ENCODE assay signal across 12 cellular contexts in the genomic region with DNA sequence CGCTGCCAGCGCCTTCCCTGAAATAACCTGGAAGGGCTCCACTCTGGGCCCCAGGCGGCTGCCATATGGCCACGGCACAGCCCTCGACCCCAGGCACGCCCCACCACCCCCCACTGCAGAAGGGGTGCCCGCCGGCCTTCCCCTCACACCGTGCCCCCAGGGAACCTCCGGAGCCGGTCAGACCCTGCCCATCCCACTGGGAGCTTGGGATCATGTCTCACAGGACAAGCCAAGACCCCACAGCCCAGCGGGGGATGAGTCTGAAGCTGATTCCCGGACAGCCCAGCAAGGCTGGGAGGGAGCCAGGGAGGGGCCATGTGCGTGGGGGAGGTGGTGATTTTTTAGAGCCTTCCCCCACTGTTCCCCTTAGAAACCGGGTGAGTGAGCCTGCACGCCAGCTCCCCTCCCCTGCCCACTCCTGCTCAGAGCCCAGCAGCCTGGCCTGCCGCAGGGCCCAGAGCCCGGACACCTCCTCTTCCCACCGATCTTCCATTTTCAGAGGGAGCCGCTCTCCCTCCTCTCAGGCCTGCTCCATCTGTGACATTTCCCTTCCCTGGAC. TPM values are rescaled to one million over a fixed set of nuclear protein-coding genes. Genes with fewer than 3 reads are reported as not detected.
A peak's percentile ranks its signal among the peaks of the same experiment; 100 is the strongest.
DNase-seq lines count a peak whose midpoint lies in the region; ATAC-seq, FAIRE-seq and TF ChIP-seq lines count a peak whose summit lies in the region.
"Had no signal": no experiment of that assay in that cellular context is flagged by ENCODE, and none has a peak within 500 bp of the region (broad histone marks: within the 10 kb centered on the region; RNA-seq: fewer than 3 reads in every experiment).

No MANE protein-coding gene starts in this region.

- no peak overlapping the region for H3K23ac ChIP-seq in H1 (ENCODE audit: insufficient read length)

- H3K14ac ChIP-seq in H1 (ENCODE audit: insufficient read length) = no peak overlapping the region

- no peaks in the 10 kb centered on the region for H3K79me1 ChIP-seq in H1 (ENCODE audit: low read depth, low read length)

- FAIRE-seq in H1 (lab: Jason Lieb, UNC) (no peak), GM12891 (lab: Jason Lieb, UNC) (no peak)

- ATAC-seq in stimulated activated naive CD8-positive, alpha-beta T cell treated with anti-CD3 and anti-CD28 coated beads, Interleukin-15, amount 100 ng/mL, for 72 hours = peak; percentile 34
- no peak for ATAC-seq in stimulated activated naive CD8-positive, alpha-beta T cell treated with anti-CD3 and anti-CD28 coated beads, Interleukin-15, Interleukin-2, amounts not matched to agents 100 U/mL and 50 U/mL, for 24 hours
- ATAC-seq in omental fat pad (ENCODE audit: low FRiP score) = peak; percentile 67
- ATAC-seq: HCT116 had no signal

- no peak overlapping the region for H2BK20ac ChIP-seq in H1 (ENCODE audit: low read length)

- no peak for TF ChIP-seq RAD21 in H1 (IDR thresholded peaks at IDR 0.05 in 1 of 2, conservative IDR thresholded peaks at IDR 0.05 in 1 of 2; ENCODE audit: low read depth in 2 of 2, low read length in 2 of 2)

- peaks cover 29% of the 10 kb centered on the region for H3K4me1 Mint-ChIP-seq in stimulated activated naive CD8-positive, alpha-beta T cell treated with anti-CD3 and anti-CD28 coated beads, Interleukin-15, amount 100 ng/mL, for 72 hours
- no peaks in the 10 kb centered on the region for H3K4me1 Mint-ChIP-seq in HFFc6 (ENCODE audit: low read depth)
- H3K4me1 Mint-ChIP-seq in activated naive CD4-positive, alpha-beta T cell treated with anti-CD3 and anti-CD28 coated beads, Interleukin-2, amount 10 ng/mL, durations not matched to agents 7 days and 5 days = peaks cover 2% of the 10 kb centered on the region

- WGBS in H1 (ENCODE audit: extremely low coverage in 1 of 2, insufficient coverage in 1 of 2, insufficient read length in 1 of 2, insufficient replicate concordance in 2 of 2, low coverage in 1 of 2, low lambda C conversion rate in 2 of 2, missing lambda C conversion rate in 1 of 2), 2 experiments = 2% methylated on average over 13 of the region's 20 CpGs; no CpG with 5 or more reads in 1 of the 2 experiments

- H2AFZ ChIP-seq in H1 (ENCODE audit: low read length) = no peak overlapping the region

- H2BK5ac ChIP-seq in H1 (ENCODE audit: low read depth, low read length) = no peak overlapping the region

- no peak overlapping the region for H2BK120ac ChIP-seq in H1 (replicated peaks; ENCODE audit: low read depth, low read length)

- H3K56ac ChIP-seq in H1 (replicated peaks; ENCODE audit: insufficient read length, low read depth, low read length) = no peak overlapping the region

- H3K9ac ChIP-seq in H1 (replicated peaks in 1 of 4; ENCODE audit: extremely low read depth in 1 of 4, low read depth in 3 of 4, low read length in 3 of 4) = no peak overlapping the region

- TF ChIP-seq POLR2A in H1 (IDR thresholded peaks at IDR 0.05; ENCODE audit: control extremely low read depth in 1 of 2, low read depth in 2 of 2, low read length in 2 of 2) (no peak), GM12891 (IDR thresholded peaks at IDR 0.05; ENCODE audit: low read depth, low read length) (no peak)

- H2BK15ac ChIP-seq in H1 (ENCODE audit: low read length) = no peak overlapping the region

- no peaks in the 10 kb centered on the region for H3K36me3 ChIP-seq in H1 (ENCODE audit: control insufficient read depth in 2 of 4, insufficient read depth in 4 of 4, low read length in 3 of 4)

- H3K27ac Mint-ChIP-seq in stimulated activated naive CD8-positive, alpha-beta T cell treated with anti-CD3 and anti-CD28 coated beads, Interleukin-15, amount 100 ng/mL, for 72 hours = peak overlapping the region in 1 of 2 donors; percentile 66
- H3K27ac Mint-ChIP-seq in HFFc6 = no peak overlapping the region
- H3K27ac Mint-ChIP-seq in activated naive CD4-positive, alpha-beta T cell treated with anti-CD3 and anti-CD28 coated beads, Interleukin-2, amount 10 ng/mL, durations not matched to agents 7 days and 5 days = no peak overlapping the region
- H3K27ac Mint-ChIP-seq: CD4-positive, alpha-beta T cell had no signal

- H3K4me3 Mint-ChIP-seq in stimulated activated naive CD8-positive, alpha-beta T cell treated with anti-CD3 and anti-CD28 coated beads, Interleukin-15, amount 100 ng/mL, for 72 hours = peak overlapping the region; percentile 22 to 65
- H3K4me3 Mint-ChIP-seq in HFFc6 = no peak overlapping the region
- no peak overlapping the region for H3K4me3 Mint-ChIP-seq in activated naive CD4-positive, alpha-beta T cell treated with anti-CD3 and anti-CD28 coated beads, Interleukin-2, amount 10 ng/mL, durations not matched to agents 7 days and 5 days
- H3K4me3 Mint-ChIP-seq: CD4-positive, alpha-beta T cell had no signal

- DNase-seq in stimulated activated naive CD8-positive, alpha-beta T cell treated with anti-CD3 and anti-CD28 coated beads, Interleukin-15, amount 100 ng/mL, for 72 hours = no peak
- DNase-seq in stimulated activated naive CD8-positive, alpha-beta T cell treated with anti-CD3 and anti-CD28 coated beads, Interleukin-15, Interleukin-2, amounts not matched to agents 100 U/mL and 50 U/mL, for 24 hours = no peak
- DNase-seq in H1 (ENCODE audit: low read depth in 1 of 2, low spot score in 2 of 2) (peak in 1 of 2 experiments; percentile 58), omental fat pad (ENCODE audit: low spot score) (no peak), glomerular visceral epithelial cell (ENCODE audit: extremely low spot score) (no peak), HFFc6 (no peak), GM12891 (ENCODE audit: insufficient read length, low spot score) (no peak)
- no peak for DNase-seq in activated naive CD4-positive, alpha-beta T cell treated with anti-CD3 and anti-CD28 coated beads, Interleukin-2, amount 10 ng/mL, durations not matched to agents 7 days and 5 days
- DNase-seq: activated CD4-positive, CD25-positive, alpha-beta regulatory T cell treated with anti-CD3 and anti-CD28 coated beads, Interleukin-2, amount 50 U/mL, for 72 hours; CD4-positive, alpha-beta T cell had no signal

- peaks cover 0 to 4% of the 10 kb centered on the region in 2 donors for H3K9me3 Mint-ChIP-seq in stimulated activated naive CD8-positive, alpha-beta T cell treated with anti-CD3 and anti-CD28 coated beads, Interleukin-15, amount 100 ng/mL, for 72 hours
- H3K9me3 Mint-ChIP-seq in HFFc6 = peaks cover 9% of the 10 kb centered on the region; the same call in 1 of the 2 replicates
- no peaks in the 10 kb centered on the region for H3K9me3 Mint-ChIP-seq in activated naive CD4-positive, alpha-beta T cell treated with anti-CD3 and anti-CD28 coated beads, Interleukin-2, amount 10 ng/mL, durations not matched to agents 7 days and 5 days
- H3K9me3 Mint-ChIP-seq: CD4-positive, alpha-beta T cell had no signal

- H3K4me2 ChIP-seq in H1 (ENCODE audit: insufficient read depth in 1 of 2, low read depth in 2 of 2, low read length in 2 of 2) = peak overlapping the region; percentile 94 to 96

- H4K20me1 ChIP-seq in H1 (replicated peaks in 1 of 2; ENCODE audit: control insufficient read depth in 1 of 2, insufficient read depth in 2 of 2, low read length in 2 of 2) = peaks cover 4% of the 10 kb centered on the region in 2 experiments

- no peak overlapping the region; the same call in 1 of the 2 replicates for H3K18ac ChIP-seq in H1 (ENCODE audit: extremely low read depth, low read length)

- CTCF ChIA-PET in H1 (lab: Charles Lee; ENCODE audit: partially characterized antibody) = interaction anchor here (1.0 to 3.0 kb wide), 4 partner anchors 11 to 54 kb away, joined by 3 to 22 read pairs (median 3); no protein-coding TSS in a partner anchor
- CTCF ChIA-PET in activated naive CD4-positive, alpha-beta T cell treated with anti-CD3 and anti-CD28 coated beads, Interleukin-2, amount 10 ng/mL, durations not matched to agents 7 days and 5 days (lab: Charles Lee) = no interaction called here

- H4K91ac ChIP-seq in H1 (replicated peaks; ENCODE audit: insufficient read length, low read length) = no peak overlapping the region

- no peak overlapping the region for H4K5ac ChIP-seq in H1 (ENCODE audit: insufficient read length, low read depth, low read length)

- H3K27me3 ChIP-seq in H1 (replicated peaks in 1 of 4; ENCODE audit: control insufficient read depth in 3 of 4, extremely low read depth in 1 of 4, insufficient read depth in 3 of 4, low read length in 3 of 4) = peaks cover 37 to 66% (median 59%) of the 10 kb centered on the region in 4 experiments

- H3K27me3 Mint-ChIP-seq in stimulated activated naive CD8-positive, alpha-beta T cell treated with anti-CD3 and anti-CD28 coated beads, Interleukin-15, amount 100 ng/mL, for 72 hours = peaks cover 88% of the 10 kb centered on the region
- H3K27me3 Mint-ChIP-seq in HFFc6 (ENCODE audit: insufficient read depth) = peaks cover 4% of the 10 kb centered on the region
- H3K27me3 Mint-ChIP-seq in activated naive CD4-positive, alpha-beta T cell treated with anti-CD3 and anti-CD28 coated beads, Interleukin-2, amount 10 ng/mL, durations not matched to agents 7 days and 5 days = peaks cover 57% of the 10 kb centered on the region

- no peaks in the 10 kb centered on the region for H3K79me2 ChIP-seq in H1 (ENCODE audit: control insufficient read depth in 1 of 2, insufficient read depth in 2 of 2, low read length in 2 of 2)

- peaks cover 4 to 18% (median 11%) of the 10 kb centered on the region in 4 experiments for H3K4me1 ChIP-seq in H1 (replicated peaks in 1 of 4; ENCODE audit: control insufficient read depth in 3 of 4, insufficient read depth in 4 of 4, low read length in 3 of 4)

- H3K4me3 ChIP-seq in H1 (ENCODE audit: extremely low read depth in 1 of 4, insufficient read depth in 2 of 4, low read depth in 3 of 4, low read length in 4 of 4) = peak overlapping the region; percentile 52 to 71 (median 60)

- TF ChIP-seq CTCF in H1 (IDR thresholded peaks at IDR 0.05; ENCODE audit: control extremely low read depth in 1 of 3, insufficient read depth in 1 of 3, low read depth in 1 of 3, low read length in 3 of 3) (no peak), omental fat pad (IDR thresholded peaks at IDR 0.05) (no peak), HFFc6 (IDR thresholded peaks at IDR 0.05) (no peak)

- H4K8ac ChIP-seq in H1 (ENCODE audit: extremely low read depth, insufficient read depth, low read length) = no peak overlapping the region

- 0 out of 2 replicates have a peak overlapping the region, but pooled peaks have one; percentile 17 for H2BK12ac ChIP-seq in H1 (ENCODE audit: low read depth, low read length)

- TF ChIP-seq EP300 in H1 (IDR thresholded peaks at IDR 0.05; ENCODE audit: borderline replicate concordance in 1 of 2, low read depth in 2 of 2, low read length in 2 of 2) = no peak

- no peak overlapping the region for H3K4ac ChIP-seq in H1 (replicated peaks; ENCODE audit: insufficient read length, low read depth, low read length)

- no peak overlapping the region for H2AK5ac ChIP-seq in H1 (ENCODE audit: low read depth, low read length)

- H3K36me3 Mint-ChIP-seq in HFFc6 (ENCODE audit: low read depth) = no peaks in the 10 kb centered on the region
- H3K36me3 Mint-ChIP-seq in activated naive CD4-positive, alpha-beta T cell treated with anti-CD3 and anti-CD28 coated beads, Interleukin-2, amount 10 ng/mL, durations not matched to agents 7 days and 5 days = no peaks in the 10 kb centered on the region

- peaks cover 5 to 8% of the 10 kb centered on the region in 2 experiments; a peak in 3 of 4 replicates for H3K9me3 ChIP-seq in H1 (ENCODE audit: insufficient read depth in 2 of 2, low read depth in 1 of 2, low read length in 1 of 2)

- POLR2A ChIA-PET in H1 (lab: Charles Lee; ENCODE audit: partially characterized antibody) = interaction anchor here (1.2 kb wide), 1 partner anchor 23 kb away, joined by 3 read pairs; no protein-coding TSS in a partner anchor

- peaks cover 21% of the 10 kb centered on the region for H3K23me2 ChIP-seq in H1 (ENCODE audit: low read depth, low read length)

- no peak overlapping the region for H3K27ac ChIP-seq in H1 (ENCODE audit: low read depth, low read length)

RNA-seq across cellular contexts. Expression of gene RIMBP2, which starts 1.4 kb away (rescaled TPM):
- total RNA-seq in H1 (2021; fragmentation: NEBNext Ultra II Directional; extraction: Animal tissue kit (Norgen Biotek cat#: 25700)) = 0.31 and 0.65 TPM in 2 replicates
- 0.18 and 0.52 TPM in 2 replicates for polyA plus RNA-seq in H1 (2011; rRNA removed)
- polyA plus RNA-seq in H1 (2011; cell fraction: cytosol; rRNA removed) = 0.43 TPM
- 0.73 TPM for polyA plus RNA-seq in H1 (2011; cell fraction: nucleus; rRNA removed)
- polyA plus RNA-seq in H1 (2012, experiment 1 of 2) = 0.08 to 0.66 TPM (median 0.31 TPM) in 4 replicates
- polyA plus RNA-seq in H1 (2012, experiment 2 of 2) = not detected
- polyA plus RNA-seq in H1 (2013, experiment 1 of 2) = 0.59 TPM
- 0.48 TPM for polyA plus RNA-seq in H1 (2013, experiment 2 of 2)
- polyA minus RNA-seq in H1 (2011; rRNA and poly(A)+ RNA removed) = 0.17 and 0.60 TPM in 2 replicates
- polyA minus RNA-seq in H1 (2011; cell fraction: cytosol; rRNA and poly(A)+ RNA removed) = not detected
- 0.90 TPM for polyA minus RNA-seq in H1 (2011; cell fraction: nucleus; rRNA and poly(A)+ RNA removed)
- 1 to 10 TPM in 2 of 4 donors, under 1 TPM in 1, not detected in 1; 0.36 to 3.2 (median 1.6) TPM for total RNA-seq in omental fat pad
- total RNA-seq in HFFc6 (2021; fragmentation: NEBNext Ultra II Directional; extraction: Animal tissue kit (Norgen Biotek cat#: 25700)) = not detected
- 3.4 TPM for polyA plus RNA-seq in GM12891 (2012; ENCODE audit: low read depth, missing spikeins)
- total RNA-seq: CD4-positive, alpha-beta T cell had no signal
- polyA plus RNA-seq: fibroblast of lung had no signal

Comparison
In these comparisons a context has a peak if more than half of its experiments do, and no peak if none do; other contexts are left out.
1. H3K4me3 Mint-ChIP-seq: peak in stimulated activated naive CD8-positive, alpha-beta T cell treated with anti-CD3 and anti-CD28 coated beads, Interleukin-15, amount 100 ng/mL, for 72 hours (2 of 2); none in HFFc6 (single experiment) and activated naive CD4-positive, alpha-beta T cell treated with anti-CD3 and anti-CD28 coated beads, Interleukin-2, amount 10 ng/mL, durations not matched to agents 7 days and 5 days (single experiment).